In the genomic region with DNA sequence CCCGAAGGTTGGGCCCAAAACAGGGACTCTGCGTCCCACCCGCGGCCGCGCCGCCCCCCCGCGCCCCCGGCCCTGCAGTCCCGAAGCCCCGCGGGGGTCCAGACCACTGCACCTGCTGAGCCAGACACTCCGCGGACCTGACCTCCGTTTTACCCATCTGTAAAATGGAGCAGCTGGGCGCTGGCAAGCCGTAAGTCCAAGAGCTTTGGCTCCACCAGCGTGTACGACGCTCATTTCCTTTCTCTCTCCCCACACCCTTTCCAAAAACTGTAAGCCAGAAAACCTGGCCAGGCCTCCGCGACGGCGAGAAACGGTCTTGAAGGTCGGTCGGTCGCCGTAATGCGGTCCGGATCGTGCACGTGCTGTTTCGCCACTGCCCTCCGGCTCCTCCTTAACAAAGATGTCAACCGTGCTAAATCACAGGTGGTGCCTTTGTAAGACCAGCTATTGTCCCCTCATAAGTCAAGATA, we compare ENCODE assay signal across 12 cellular contexts. TPM values are rescaled to one million over a fixed set of nuclear protein-coding genes. Genes with fewer than 3 reads are reported as not detected.
DNase-seq lines count a peak whose midpoint lies in the region; ATAC-seq, FAIRE-seq and TF ChIP-seq lines count a peak whose summit lies in the region.
"Had no signal": no experiment of that assay in that cellular context is flagged by ENCODE, and none has a peak within 500 bp of the region (broad histone marks: within the 10 kb centered on the region; RNA-seq: fewer than 3 reads in every experiment).

No MANE protein-coding gene starts in this region.

- H3K4me1 ChIP-seq in OCI-LY1 (ENCODE audit: insufficient read depth, low read length, severe bottlenecking), result peaks cover 14% of the 10 kb centered on the region

- 0 out of 2 replicates have a peak, but pooled peaks cover 6% of the 10 kb centered on the region for H3K27me3 ChIP-seq in OCI-LY1 (ENCODE audit: insufficient read depth, low read length)

- H3K27me3 Mint-ChIP-seq in endothelial cell (ENCODE audit: unreplicated experiment), result peaks cover 28% of the 10 kb centered on the region

- H3K9ac ChIP-seq in OCI-LY1 (ENCODE audit: low read length), result peak overlapping the region; percentile 48; the same call in 1 of the 2 replicates

- no peaks in the 10 kb centered on the region for H3F3A ChIP-seq in OCI-LY1 (ENCODE audit: insufficient read depth, low read length)

- H3K4me3 ChIP-seq in OCI-LY1 (ENCODE audit: low read depth, low read length, poor library complexity, severe bottlenecking) (peak overlapping the region; percentile 60), retinal pigment epithelial cell (ENCODE audit: low read length) (peak overlapping the region; percentile 34)

- H4K20me1 ChIP-seq in OCI-LY1 (ENCODE audit: insufficient read depth, low read length), result no peaks in the 10 kb centered on the region

- H3K27ac Mint-ChIP-seq in endothelial cell (ENCODE audit: unreplicated experiment), result no peak overlapping the region

- ATAC-seq in HG03442 (IDR thresholded peaks at IDR 0.05; ENCODE audit: unreplicated experiment), result no peak

- no peak for TF ChIP-seq POLR2A in GM12891 (IDR thresholded peaks at IDR 0.05; ENCODE audit: low read depth, low read length)

- no peaks in the 10 kb centered on the region for H3K9me3 ChIP-seq in OCI-LY1 (ENCODE audit: low read length)

- peak; percentile 66 for FAIRE-seq in GM12891 (lab: Jason Lieb, UNC)
- FAIRE-seq: RCC 7860 had no signal

- no peaks in the 10 kb centered on the region for H3K9me2 ChIP-seq in OCI-LY1 (ENCODE audit: low read depth, low read length)

- H3K27ac ChIP-seq in OCI-LY1 (ENCODE audit: low read depth, low read length, poor library complexity, severe bottlenecking), result no peak overlapping the region

- peaks cover 16% of the 10 kb centered on the region for H3K4me1 Mint-ChIP-seq in endothelial cell (ENCODE audit: unreplicated experiment)

- H2AFZ ChIP-seq in OCI-LY1 (ENCODE audit: low read length), result no peak overlapping the region; the same call in 1 of the 2 replicates

- no peaks in the 10 kb centered on the region for H3K36me3 Mint-ChIP-seq in endothelial cell (ENCODE audit: low read depth, unreplicated experiment)

- DNase-seq in GM12891 (ENCODE audit: insufficient read length, low spot score), result no peak
- peak; percentile 10 for DNase-seq in endothelial cell (ENCODE audit: low spot score)
- DNase-seq in retinal pigment epithelial cell (ENCODE audit: low read depth), result no peak
- no peak for DNase-seq in AG20443 (ENCODE audit: low spot score)
- no peak for DNase-seq in SK-N-DZ (ENCODE audit: low spot score)
- DNase-seq: GOT3; stimulated activated naive CD4-positive, alpha-beta T cell treated with Interleukin-2 at 50 U/mL for 16 hours had no signal

- H3K79me2 ChIP-seq in OCI-LY1 (ENCODE audit: insufficient read depth, low read length), result no peaks in the 10 kb centered on the region

- TF ChIP-seq CTCF in OCI-LY1 (IDR thresholded peaks at IDR 0.05; ENCODE audit: low read length), result no peak
- no peak for TF ChIP-seq CTCF in endothelial cell (IDR thresholded peaks at IDR 0.05; ENCODE audit: unreplicated experiment)
- no peak for TF ChIP-seq CTCF in retinal pigment epithelial cell (conservative IDR thresholded peaks at IDR 0.05; ENCODE audit: low read depth, low read length)

- H3K4me3 Mint-ChIP-seq in endothelial cell (ENCODE audit: unreplicated experiment), result peak overlapping the region; percentile 53

- H3K9me3 Mint-ChIP-seq in endothelial cell (ENCODE audit: unreplicated experiment), result no peaks in the 10 kb centered on the region

- H3K4me2 ChIP-seq in OCI-LY1 (ENCODE audit: low read length), result peak overlapping the region; percentile 69

- no peaks in the 10 kb centered on the region for H3K36me3 ChIP-seq in OCI-LY1 (ENCODE audit: insufficient read depth, low read length)

TF ChIP-seq in GM12891, 5 proteins besides CTCF, POLR2A, EP300 and RAD21:
- TF ChIP-seq PAX5 (IDR thresholded peaks at IDR 0.05; ENCODE audit: insufficient read depth, low read length, severe bottlenecking) (no peak), TAF1 (IDR thresholded peaks at IDR 0.05; ENCODE audit: low read depth, low read length) (no peak), POU2F2 (IDR thresholded peaks at IDR 0.05; ENCODE audit: low read depth, low read length) (no peak), SPI1 (IDR thresholded peaks at IDR 0.05; ENCODE audit: low read depth, low read length) (no peak), POLR2AphosphoS5 (IDR thresholded peaks at IDR 0.05; ENCODE audit: low read depth, low read length) (no peak)

RNA-seq across cellular contexts. Expression of a gene that starts 7.8 kb away (rescaled TPM):
- not detected for polyA plus RNA-seq in GM12891 (2012; ENCODE audit: low read depth, missing spikeins)
- not detected for total RNA-seq in endothelial cell (ENCODE audit: unreplicated experiment)
- not detected in 2 replicates for polyA plus RNA-seq in SK-N-DZ (2014; cell fraction: cytosol; rRNA removed)
- not detected in 2 replicates for polyA plus RNA-seq in SK-N-DZ (2014; cell fraction: nucleus; rRNA removed)
- total RNA-seq: fibroblast of villous mesenchyme, posterior vena cava had no signal
